8 cellular contexts compared by ENCODE assay signal in the genomic region with DNA sequence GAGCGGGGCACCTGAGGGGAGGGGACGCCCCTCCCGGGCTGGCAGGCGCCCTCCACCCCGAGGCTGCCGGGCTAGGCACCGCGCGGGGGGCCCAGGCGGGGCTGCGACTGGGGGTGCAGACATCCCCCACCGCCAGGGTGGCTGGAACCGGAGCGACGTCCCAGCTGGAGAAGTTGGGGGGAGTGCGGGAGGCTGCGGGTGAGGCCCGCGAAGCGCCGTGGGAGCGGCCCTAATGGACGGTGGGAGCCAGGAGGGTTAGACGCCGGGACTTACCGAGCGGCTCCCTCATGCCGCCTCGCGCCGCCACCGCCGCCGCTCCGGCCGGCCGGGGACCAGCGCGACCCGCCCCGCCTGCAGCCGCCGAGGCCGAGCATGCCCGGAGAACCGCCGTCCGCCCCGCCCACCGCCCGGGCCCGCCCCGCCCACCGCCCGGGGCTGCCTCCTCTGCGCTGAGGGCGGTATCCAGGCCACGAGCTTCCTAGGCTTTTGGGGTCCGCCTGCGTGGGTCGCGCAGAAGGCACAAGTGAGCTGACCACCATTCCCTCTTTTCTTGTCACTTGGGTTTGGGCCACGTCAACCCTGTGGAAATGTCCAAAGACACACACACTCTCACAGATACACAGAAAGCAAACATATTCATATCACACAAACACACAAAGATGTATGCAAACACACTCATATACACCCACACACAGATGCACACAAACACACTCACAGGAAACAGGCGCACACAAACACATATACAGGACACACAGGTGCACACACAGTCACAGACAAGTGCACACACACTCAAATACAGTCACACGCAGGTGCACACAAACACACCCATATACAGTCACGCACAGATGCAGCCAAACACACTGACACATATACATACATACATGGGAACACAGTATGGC. TPM values are rescaled to one million over a fixed set of nuclear protein-coding genes. Genes with fewer than 3 reads are reported as not detected.
DNase-seq lines count a peak whose midpoint lies in the region; ATAC-seq and TF ChIP-seq lines count a peak whose summit lies in the region.

A gene with protein sequence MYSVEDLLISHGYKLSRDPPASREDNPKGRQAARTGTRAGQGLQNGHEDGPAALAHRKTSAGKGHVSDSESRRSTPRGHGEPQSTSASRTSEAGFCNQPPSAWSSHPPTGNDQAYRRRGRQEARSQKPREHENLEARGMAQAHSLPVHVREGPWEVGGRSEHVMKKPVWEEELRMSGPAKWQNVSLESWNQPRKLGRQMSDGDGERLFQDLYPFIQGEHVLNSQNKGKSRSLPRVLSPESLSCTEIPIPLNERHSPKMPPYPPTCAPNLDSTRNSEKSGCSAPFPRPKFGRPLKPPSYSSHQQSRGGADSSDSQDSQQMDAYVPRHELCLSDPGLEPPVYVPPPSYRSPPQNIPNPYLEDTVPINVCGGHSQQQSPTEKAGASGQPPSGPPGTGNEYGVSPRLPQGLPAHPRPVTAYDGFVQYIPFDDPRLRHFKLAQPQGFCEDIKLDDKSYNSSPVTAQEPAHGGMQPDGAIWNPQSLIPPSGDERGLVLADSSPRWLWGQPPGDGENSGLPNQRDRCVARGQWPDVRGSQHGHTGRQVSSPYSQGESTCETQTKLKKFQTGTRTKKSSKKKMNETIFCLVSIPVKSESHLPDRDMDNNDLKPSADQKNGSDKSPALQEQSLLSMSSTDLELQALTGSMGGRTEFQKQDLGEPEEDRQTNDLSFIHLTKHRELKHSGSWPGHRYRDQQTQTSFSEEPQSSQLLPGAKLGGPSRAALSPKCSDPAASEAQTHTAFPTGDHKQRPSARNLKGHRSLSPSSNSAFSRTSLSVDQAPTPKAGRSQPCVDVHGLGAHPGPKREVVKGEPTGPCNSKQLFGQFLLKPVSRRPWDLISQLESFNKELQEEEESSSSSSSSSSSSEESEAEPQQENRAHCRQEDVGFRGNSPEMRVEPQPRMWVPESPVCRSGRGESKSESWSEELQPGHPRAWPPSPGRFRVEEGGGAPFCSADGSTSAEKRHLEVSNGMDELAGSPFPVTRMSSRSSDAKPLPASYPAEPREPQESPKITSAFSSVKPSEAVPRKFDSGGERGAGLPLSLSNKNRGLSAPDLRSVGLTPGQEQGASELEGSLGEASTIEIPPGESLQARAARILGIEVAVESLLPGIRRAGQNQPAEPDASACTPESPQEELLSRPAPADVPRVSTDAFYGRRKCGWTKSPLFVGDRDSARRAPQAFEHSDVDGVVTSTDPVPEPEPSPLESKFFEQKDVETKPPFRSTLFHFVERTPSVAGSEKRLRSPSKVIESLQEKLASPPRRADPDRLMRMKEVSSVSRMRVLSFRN (N-terminal part only) (minus strand): TSS at position 378 of the 899 bp plus-strand sequence. CDS start 11,774 bp downstream, outside the sequence.

- H3K4me3 ChIP-seq in vagina = peak within 1 kb of the TSS; percentile 70 to 99

- no peaks in the 10 kb centered on the region for H3K36me3 ChIP-seq in vagina

- ATAC-seq in HG02763 (IDR thresholded peaks at IDR 0.05; ENCODE audit: unreplicated experiment) = peak; percentile 56
- peak; percentile 94 for ATAC-seq in left ventricle myocardium superior

- peak within 1 kb of the TSS; percentile 62 for H3K27ac ChIP-seq in angular gyrus (ENCODE audit: low read depth, low read length)
- peak within 1 kb of the TSS; percentile 73 for H3K27ac ChIP-seq in vagina

- H3K27me3 ChIP-seq in vagina = no peaks in the 10 kb centered on the region

- intact Hi-C loops in left ventricle myocardium superior (cut with micrococcal nuclease) (no loop called here), posterior cingulate gyrus (cut with DNase I) (no loop called here), vagina (cut with DNase I) (loop anchor here (5.0 kb wide), 1 partner anchor 322 kb away; no protein-coding TSS in a partner anchor)

- DNase-seq in EH (ENCODE audit: low read depth) (peak; percentile 71), T follicular helper cell (ENCODE audit: low read depth) (peak; percentile 24), left ventricle myocardium superior (peak; percentile 90), posterior cingulate gyrus (peak; percentile 37 to 93 (median 64)), vagina (ENCODE audit: extremely low spot score in 2 of 2) (no peak), OCI-M1 (lab: John Stamatoyannopoulos, UW) (no peak)

- H3K4me1 ChIP-seq in vagina = peaks cover 12% of the 10 kb centered on the region

- no peaks in the 10 kb centered on the region for H3K9me3 ChIP-seq in vagina

- TF ChIP-seq POLR2A in vagina (IDR thresholded peaks at IDR 0.05) = no peak

- TF ChIP-seq CTCF in vagina (IDR thresholded peaks at IDR 0.05) = peak in 1 of 3 experiments; percentile 11

RNA-seq across cellular contexts. Expression of the gene that starts here (rescaled TPM):
- total RNA-seq in left ventricle myocardium superior (30.4 TPM), vagina (40.3 TPM)

Comparison
In these comparisons a context has a peak if more than half of its experiments do, and no peak if none do; other contexts are left out.
1. DNase-seq: peak in EH (single experiment), T follicular helper cell (single experiment), left ventricle myocardium superior (single experiment) and posterior cingulate gyrus (10 of 10); none in vagina (0 of 2) and OCI-M1 (single experiment).